Comparison of ENCODE assay signal across 17 cellular contexts in the genomic region with DNA sequence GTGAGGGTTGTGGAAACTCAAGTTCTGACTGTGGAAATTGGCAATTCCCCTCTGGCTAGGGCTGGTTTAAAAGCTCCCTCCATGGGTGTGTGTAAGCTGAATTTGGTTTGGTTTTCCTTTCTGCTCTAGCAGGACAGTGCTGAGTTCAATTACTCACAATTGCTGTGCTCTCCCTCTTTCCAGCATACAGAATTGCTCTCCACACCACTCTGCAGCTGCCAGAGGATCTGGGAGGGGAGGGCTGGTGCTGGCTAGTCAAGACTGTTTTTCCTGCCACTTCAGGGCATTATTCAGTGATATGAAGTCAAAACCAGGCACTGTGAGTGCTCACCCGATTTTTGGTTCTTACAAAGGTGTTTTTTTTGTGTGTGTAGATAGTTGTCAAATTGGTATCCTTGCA.
DNase-seq lines count a peak whose midpoint lies in the region; ATAC-seq and TF ChIP-seq lines count a peak whose summit lies in the region.
"Had no signal": no experiment of that assay in that cellular context is flagged by ENCODE, and none has a peak within 500 bp of the region (broad histone marks: within the 10 kb centered on the region; RNA-seq: fewer than 3 reads in every experiment).

No MANE protein-coding gene starts in this region.

- H3K36me3 ChIP-seq in smooth muscle cell (ENCODE audit: low read depth) (no peaks in the 10 kb centered on the region), thyroid gland (no peaks in the 10 kb centered on the region)
- H3K36me3 ChIP-seq: SJSA1 had no signal

- peak overlapping the region; percentile 54 for H3K4me2 ChIP-seq in smooth muscle cell
- H3K4me2 ChIP-seq: A549 had no signal

- intact Hi-C loops in thyroid gland (cut with DNase I): no loop called here

- no peaks in the 10 kb centered on the region for H4K20me1 ChIP-seq in smooth muscle cell (ENCODE audit: low read depth)

- peak overlapping the region; percentile 54 for H2AFZ ChIP-seq in smooth muscle cell (ENCODE audit: low read depth)

- H3K4me1 ChIP-seq in foreskin keratinocyte: no peaks in the 10 kb centered on the region
- peaks cover 16% of the 10 kb centered on the region for H3K4me1 ChIP-seq in smooth muscle cell (ENCODE audit: low read depth)
- no peaks in the 10 kb centered on the region for H3K4me1 ChIP-seq in thyroid gland
- H3K4me1 ChIP-seq: A549, SJSA1 had no signal

- H3K27ac ChIP-seq in foreskin keratinocyte (no peak overlapping the region), smooth muscle cell (ENCODE audit: low read depth) (no peak overlapping the region), thyroid gland (no peak overlapping the region)
- H3K27ac ChIP-seq: A549, SJSA1 had no signal

- H3K27me3 ChIP-seq in foreskin keratinocyte (no peaks in the 10 kb centered on the region), smooth muscle cell (ENCODE audit: low read depth) (no peaks in the 10 kb centered on the region), thyroid gland (no peaks in the 10 kb centered on the region)
- H3K27me3 ChIP-seq: SJSA1 had no signal

- no peaks in the 10 kb centered on the region for H3F3A ChIP-seq in smooth muscle cell (ENCODE audit: low read depth)

- TF ChIP-seq CTCF in foreskin keratinocyte (conservative IDR thresholded peaks at IDR 0.05) (no peak), smooth muscle cell (IDR thresholded peaks at IDR 0.05; ENCODE audit: borderline replicate concordance, insufficient read depth, poor library complexity, severe bottlenecking) (no peak), thyroid gland (IDR thresholded peaks at IDR 0.05) (no peak)

- peak; percentile 14 for DNase-seq in NCI-H2227 (lab: John Stamatoyannopoulos, UW; ENCODE audit: unreplicated experiment)
- no peak for DNase-seq in NCI-H2227 treated with DMSO at 0.1 percent for 48 hours (lab: John Stamatoyannopoulos, UW)
- DNase-seq in LHCN-M2 (ENCODE audit: low read depth): peak; percentile 81
- peak in 1 of 2 donors; percentile 15 for DNase-seq in foreskin keratinocyte
- no peak for DNase-seq in smooth muscle cell (lab: John Stamatoyannopoulos, UW; ENCODE audit: unreplicated experiment)
- DNase-seq in thyroid gland: no peak
- DNase-seq: CD4-positive, alpha-beta T cell; EL; H7; MV-4-11; NCI-H1436 treated with DMSO at 0.1 percent for 48 hours; NCI-H524; PC-3; T-helper 1 cell had no signal

- no peak for TF ChIP-seq POLR2A in thyroid gland (IDR thresholded peaks at IDR 0.05)

- H3K4me3 ChIP-seq in smooth muscle cell: no peak overlapping the region
- no peak overlapping the region for H3K4me3 ChIP-seq in thyroid gland (replicated peaks in 1 of 3)
- H3K4me3 ChIP-seq: A549, SJSA1 had no signal

- 33% methylated on average over 1 of the region's 1 CpG for WGBS in smooth muscle cell (ENCODE audit: low lambda C conversion rate)
- WGBS in thyroid gland, 2 donors: 21 to 42% methylated on average over 1 of the region's 1 CpG

- H3K9ac ChIP-seq in smooth muscle cell (ENCODE audit: low read depth): no peak overlapping the region

- H3K79me2 ChIP-seq in smooth muscle cell (ENCODE audit: low read depth): no peaks in the 10 kb centered on the region

- ATAC-seq in foreskin keratinocyte (peak; percentile 46), GM21526 (IDR thresholded peaks at IDR 0.05; ENCODE audit: low FRiP score, unreplicated experiment) (no peak)
- ATAC-seq: A549, PC-3 had no signal

- no peaks in the 10 kb centered on the region for H3K9me3 ChIP-seq in smooth muscle cell (replicated peaks; ENCODE audit: low read depth)
- H3K9me3 ChIP-seq in thyroid gland: no peaks in the 10 kb centered on the region
- H3K9me3 ChIP-seq: A549, SJSA1 had no signal

Comparison
In these comparisons a context has a peak if more than half of its experiments do, and no peak if none do; other contexts are left out.
1. DNase-seq: peak in NCI-H2227 (single experiment) and LHCN-M2 (single experiment); none in NCI-H2227 treated with DMSO at 0.1 percent for 48 hours (single experiment), smooth muscle cell (single experiment) and thyroid gland (0 of 2).